ENCODE assay signal across 1 cellular context in genomic region chr11:64102005-64102738, GRCh38.
TF ChIP-seq lines count a peak whose summit lies in the region.

No MANE protein-coding gene starts in this region.

TF ChIP-seq in SK-N-SH, 30 proteins besides CTCF, POLR2A, EP300 and RAD21 (continued from another document):
- TF ChIP-seq, protein P1, sequence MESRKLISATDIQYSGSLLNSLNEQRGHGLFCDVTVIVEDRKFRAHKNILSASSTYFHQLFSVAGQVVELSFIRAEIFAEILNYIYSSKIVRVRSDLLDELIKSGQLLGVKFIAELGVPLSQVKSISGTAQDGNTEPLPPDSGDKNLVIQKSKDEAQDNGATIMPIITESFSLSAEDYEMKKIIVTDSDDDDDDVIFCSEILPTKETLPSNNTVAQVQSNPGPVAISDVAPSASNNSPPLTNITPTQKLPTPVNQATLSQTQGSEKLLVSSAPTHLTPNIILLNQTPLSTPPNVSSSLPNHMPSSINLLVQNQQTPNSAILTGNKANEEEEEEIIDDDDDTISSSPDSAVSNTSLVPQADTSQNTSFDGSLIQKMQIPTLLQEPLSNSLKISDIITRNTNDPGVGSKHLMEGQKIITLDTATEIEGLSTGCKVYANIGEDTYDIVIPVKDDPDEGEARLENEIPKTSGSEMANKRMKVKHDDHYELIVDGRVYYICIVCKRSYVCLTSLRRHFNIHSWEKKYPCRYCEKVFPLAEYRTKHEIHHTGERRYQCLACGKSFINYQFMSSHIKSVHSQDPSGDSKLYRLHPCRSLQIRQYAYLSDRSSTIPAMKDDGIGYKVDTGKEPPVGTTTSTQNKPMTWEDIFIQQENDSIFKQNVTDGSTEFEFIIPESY (IDR thresholded peaks at IDR 0.05; ENCODE audit: borderline replicate concordance, low read depth) = no peak
- no peak for TF ChIP-seq ELF1 (IDR thresholded peaks at IDR 0.05)
TF ChIP-seq in SK-N-SH: peak in this region for 4.
